ENCODE assay signal across 33 cellular contexts in genomic region chr1:163142152-163142551, GRCh38.
"Had no signal": no experiment of that assay in that cellular context is flagged by ENCODE, and none has a peak within 500 bp of the region (broad histone marks: within the 10 kb centered on the region; RNA-seq: fewer than 3 reads in every experiment).

No MANE protein-coding gene starts in this region.

- H3K4me3 ChIP-seq: adrenal gland, ascending aorta, body of pancreas, breast epithelium, cardiac muscle cell had no signal

- DNase-seq: activated effector memory CD4-positive, alpha-beta T cell treated with anti-CD3 and anti-CD28 coated beads, Interleukin-2, amount 50 U/mL, for 16 hours; activated effector memory CD4-positive, alpha-beta T cell treated with Interleukin-2 at 50 U/mL for 16 hours; activated gamma-delta T cell; activated gamma-delta T cell treated with Interleukin-2 at 50 U/mL for 16 hours; activated naive CD4-positive, alpha-beta T cell; activated naive CD4-positive, alpha-beta T cell treated with anti-CD3 and anti-CD28 coated beads for 36 hours; activated naive CD4-positive, alpha-beta T cell treated with anti-CD3 and anti-CD28 coated beads, Interleukin-2, amount 10 ng/mL, durations not matched to agents 7 days and 5 days; activated naive CD4-positive, alpha-beta T cell treated with anti-CD3 and anti-CD28 coated beads, Interleukin-2, amount 50 U/mL, for 16 hours; activated naive CD4-positive, alpha-beta T cell treated with Interleukin-2 at 50 U/mL for 16 hours; activated naive CD8-positive, alpha-beta T cell treated with anti-CD3 and anti-CD28 coated beads for 36 hours; activated naive CD8-positive, alpha-beta T cell treated with anti-CD3 and anti-CD28 coated beads, Interleukin-2, amount 10 ng/mL, durations not matched to agents 7 days and 5 days; activated naive CD8-positive, alpha-beta T cell treated with anti-CD3 and anti-CD28 coated beads, Interleukin-2, amount 50 U/mL, for 24 hours; activated T-cell treated with anti-CD3 and anti-CD28 coated beads, Interleukin-2, amount 50 U/mL, for 4 hours; activated T-cell treated with anti-CD3 and anti-CD28 coated beads, Interleukin-2, amount 50 U/mL, for 48 hours; activated T-cell treated with anti-CD3 and anti-CD28 coated beads, Interleukin-2, amount 50 U/mL, for 72 hours; adrenal gland; amniotic stem cell; amygdala; anterior cingulate cortex; aorta; body of pancreas; brain microvascular endothelial cell; caudate nucleus; central memory CD4-positive, alpha-beta T cell; cerebellar nuclear complex had no signal

- ATAC-seq: activated naive CD4-positive, alpha-beta T cell treated with anti-CD3 and anti-CD28 coated beads, Interleukin-2, amount 50 U/mL, for 72 hours; activated naive CD8-positive, alpha-beta T cell treated with anti-CD3 and anti-CD28 coated beads, Interleukin-2, amount 50 U/mL, for 24 hours; activated T-cell treated with anti-CD3 and anti-CD28 coated beads, Interleukin-2, amount 50 U/mL, for 4 hours; activated T-cell treated with anti-CD3 and anti-CD28 coated beads, Interleukin-2, amount 50 U/mL, for 72 hours; activated T-helper 17 cell treated with anti-CD3 and anti-CD28 coated beads, Interleukin-2, amount 50 U/mL, for 72 hours; body of pancreas had no signal

- H3K4me1 ChIP-seq: adrenal gland, body of pancreas, breast epithelium had no signal

- H3K9me3 ChIP-seq: adrenal gland, ascending aorta, body of pancreas, breast epithelium had no signal

- FAIRE-seq: astrocyte, bronchial epithelial cell, colon had no signal

- H3K36me3 ChIP-seq: adrenal gland, brain microvascular endothelial cell, breast epithelium had no signal

- H3K27me3 ChIP-seq: adrenal gland, ascending aorta, body of pancreas, brain microvascular endothelial cell, breast epithelium, cardiac muscle cell had no signal

- H3K27ac ChIP-seq: adrenal gland, body of pancreas, brain microvascular endothelial cell, breast epithelium, cardiac muscle cell had no signal
